Comparison of ENCODE assay signal across 8 cellular contexts in the genomic region with DNA sequence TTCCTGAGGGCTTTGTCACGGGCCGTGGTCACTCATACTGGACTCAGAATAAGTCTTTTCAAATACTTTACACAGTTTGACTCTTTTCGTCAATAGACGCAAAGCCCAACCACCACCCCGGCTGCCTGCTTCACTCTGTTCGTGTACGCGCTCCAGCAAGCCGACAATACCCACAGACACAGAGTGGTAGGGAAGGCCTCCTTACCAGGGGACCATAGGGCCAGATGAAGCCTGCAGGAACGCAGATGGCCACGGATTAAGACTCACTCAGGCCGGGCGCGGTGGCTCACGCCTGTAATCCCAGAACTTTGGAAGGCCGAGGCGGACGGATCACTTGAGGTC. TPM values are rescaled to one million over a fixed set of nuclear protein-coding genes. Genes with fewer than 3 reads are reported as not detected.
DNase-seq lines count a peak whose midpoint lies in the region; FAIRE-seq and TF ChIP-seq lines count a peak whose summit lies in the region.

No MANE protein-coding gene starts in this region.

- no peak for TF ChIP-seq POLR2A in uterus (IDR thresholded peaks at IDR 0.05)

- H3K9ac ChIP-seq in mucosa of stomach (ENCODE audit: low read length): peak overlapping the region; percentile 85

- H3K4me1 ChIP-seq in Caco-2 (0 out of 2 replicates have a peak, but pooled peaks cover 4% of the 10 kb centered on the region), mucosa of stomach (ENCODE audit: control insufficient read depth, insufficient read depth, low read length) (no peaks in the 10 kb centered on the region), uterus (no peaks in the 10 kb centered on the region)
- H3K4me1 ChIP-seq in effector memory CD4-positive, alpha-beta T cell (ENCODE audit: control insufficient read depth, insufficient read depth, low read length, poor library complexity, severe bottlenecking): peaks cover 15% of the 10 kb centered on the region

- H3K27me3 Mint-ChIP-seq in Caco-2 (ENCODE audit: insufficient read depth, unreplicated experiment): no peaks in the 10 kb centered on the region

- TF ChIP-seq CTCF in Caco-2 (IDR thresholded peaks at IDR 0.05; ENCODE audit: insufficient read depth in 1 of 2, low read depth in 1 of 2, low read length in 1 of 2, severe bottlenecking in 1 of 2, unreplicated experiment in 1 of 2) (no peak), HFF-Myc (IDR thresholded peaks at IDR 0.05; ENCODE audit: low read depth, low read length, missing control alignments) (no peak), uterus (IDR thresholded peaks at IDR 0.05) (no peak), D721Med (IDR thresholded peaks at IDR 0.05; ENCODE audit: insufficient read depth, missing control alignments) (no peak)

- H3K36me3 ChIP-seq in Caco-2 (ENCODE audit: control insufficient read depth, insufficient read depth, low read length): peaks cover 2% of the 10 kb centered on the region; the same call in 1 of the 2 replicates
- peaks cover 12% of the 10 kb centered on the region for H3K36me3 ChIP-seq in effector memory CD4-positive, alpha-beta T cell (ENCODE audit: control insufficient read depth, insufficient read depth, low read length)
- H3K36me3 ChIP-seq in mucosa of stomach (ENCODE audit: control insufficient read depth, insufficient read depth, low read length): no peaks in the 10 kb centered on the region
- H3K36me3 ChIP-seq in uterus: no peaks in the 10 kb centered on the region

- no peaks in the 10 kb centered on the region for H3K9me3 Mint-ChIP-seq in Caco-2 (ENCODE audit: unreplicated experiment)

- peak overlapping the region; percentile 91 for H3K27ac ChIP-seq in effector memory CD4-positive, alpha-beta T cell (ENCODE audit: insufficient read depth, low read length, poor library complexity, severe bottlenecking)
- H3K27ac ChIP-seq in uterus: peak overlapping the region; percentile 87 to 93

- peaks cover 40% of the 10 kb centered on the region for H3K36me3 Mint-ChIP-seq in Caco-2 (ENCODE audit: insufficient read depth, unreplicated experiment)

- FAIRE-seq in D721Med (lab: Jason Lieb, UNC): no peak

- intact Hi-C loops in Caco-2 (cut with micrococcal nuclease; ENCODE audit: unreplicated experiment) (loop anchor here (1.0 to 2.0 kb wide), 2 partner anchors 16 to 42 kb away; partner anchors contain the start of gene IFT122), uterus (cut with DNase I; ENCODE audit: low total_unique reads) (no loop called here)

- peak overlapping the region; percentile 86 for H3K4me3 Mint-ChIP-seq in Caco-2 (ENCODE audit: unreplicated experiment)

- BruUV-seq in Caco-2 (replicated peaks; lab: Mats Ljungman, UMichigan): no TSS peak

- H3K4me1 Mint-ChIP-seq in Caco-2 (ENCODE audit: low read depth, unreplicated experiment): peaks cover 5% of the 10 kb centered on the region

- H3K4me3 ChIP-seq in Caco-2 (ENCODE audit: low read depth, low read length) (peak overlapping the region; percentile 96), HFF-Myc (replicated peaks; ENCODE audit: low read depth, low read length) (peak overlapping the region; percentile 91), mucosa of stomach (ENCODE audit: low read length) (peak overlapping the region; percentile 95), uterus (peak overlapping the region; percentile 72 to 87)
- peak overlapping the region; percentile 88 for H3K4me3 ChIP-seq in effector memory CD4-positive, alpha-beta T cell (ENCODE audit: insufficient read depth, low read depth, low read length, poor library complexity, severe bottlenecking)

- H3K27me3 ChIP-seq in Caco-2 (replicated peaks; ENCODE audit: control insufficient read depth, insufficient read depth, low read length) (no peaks in the 10 kb centered on the region), mucosa of stomach (ENCODE audit: control insufficient read depth, insufficient read depth, low read length) (no peaks in the 10 kb centered on the region), uterus (no peaks in the 10 kb centered on the region)
- H3K27me3 ChIP-seq in effector memory CD4-positive, alpha-beta T cell (replicated peaks; ENCODE audit: control insufficient read depth, insufficient read depth, low read length, poor library complexity, severe bottlenecking): no peaks in the 10 kb centered on the region

- no peaks in the 10 kb centered on the region for H3K9me3 ChIP-seq in Caco-2
- no peaks in the 10 kb centered on the region for H3K9me3 ChIP-seq in effector memory CD4-positive, alpha-beta T cell (ENCODE audit: control insufficient read depth, low read length)
- no peaks in the 10 kb centered on the region for H3K9me3 ChIP-seq in mucosa of stomach (ENCODE audit: control insufficient read depth, low read length)
- no peaks in the 10 kb centered on the region for H3K9me3 ChIP-seq in uterus

- POLR2A ChIA-PET in Caco-2 (lab: Charles Lee): no interaction called here

- peak overlapping the region; percentile 97 for H3K27ac Mint-ChIP-seq in Caco-2 (ENCODE audit: unreplicated experiment)

- CTCF ChIA-PET in Caco-2 (lab: Charles Lee): no interaction called here

- DNase-seq in Caco-2 (peak in 1 of 2 experiments; percentile 29), HFF-Myc (ENCODE audit: extremely low read depth, low read depth) (no peak), T follicular helper cell (ENCODE audit: low read depth) (peak; percentile 9), uterus (no peak), D721Med (ENCODE audit: insufficient read length, low spot score) (no peak), NCI-H2196 (lab: John Stamatoyannopoulos, UW; ENCODE audit: unreplicated experiment) (no peak)
- peak in 1 of 3 donors; percentile 3 for DNase-seq in effector memory CD4-positive, alpha-beta T cell

RNA-seq across cellular contexts. Expression of gene EFCAB12, which starts 29.7 kb away (rescaled TPM):
- total RNA-seq in Caco-2 (2022) (0.14 and 0.49 TPM in 2 replicates), uterus (under 1 TPM in 3 of 4 donors, not detected in 1; under 0.01 to 0.76 (median 0.41) TPM)

RNA-seq across cellular contexts. Expression of gene MBD4, which starts 41.0 kb away (rescaled TPM):
- total RNA-seq in Caco-2 (2022) (33.5 and 39.8 TPM in 2 replicates), uterus (10 to 100 TPM; 13.8 to 36.2 (median 20.4) TPM)

RNA-seq across cellular contexts. Expression of gene IFT122, which starts 41.2 kb away (rescaled TPM):
- total RNA-seq in Caco-2 (2022) (21.9 and 30.0 TPM in 2 replicates), uterus (10 to 100 TPM in 3 of 4 donors, 1 to 10 TPM in 1; 4.1 to 70.2 (median 38.6) TPM)
